In the genomic region with DNA sequence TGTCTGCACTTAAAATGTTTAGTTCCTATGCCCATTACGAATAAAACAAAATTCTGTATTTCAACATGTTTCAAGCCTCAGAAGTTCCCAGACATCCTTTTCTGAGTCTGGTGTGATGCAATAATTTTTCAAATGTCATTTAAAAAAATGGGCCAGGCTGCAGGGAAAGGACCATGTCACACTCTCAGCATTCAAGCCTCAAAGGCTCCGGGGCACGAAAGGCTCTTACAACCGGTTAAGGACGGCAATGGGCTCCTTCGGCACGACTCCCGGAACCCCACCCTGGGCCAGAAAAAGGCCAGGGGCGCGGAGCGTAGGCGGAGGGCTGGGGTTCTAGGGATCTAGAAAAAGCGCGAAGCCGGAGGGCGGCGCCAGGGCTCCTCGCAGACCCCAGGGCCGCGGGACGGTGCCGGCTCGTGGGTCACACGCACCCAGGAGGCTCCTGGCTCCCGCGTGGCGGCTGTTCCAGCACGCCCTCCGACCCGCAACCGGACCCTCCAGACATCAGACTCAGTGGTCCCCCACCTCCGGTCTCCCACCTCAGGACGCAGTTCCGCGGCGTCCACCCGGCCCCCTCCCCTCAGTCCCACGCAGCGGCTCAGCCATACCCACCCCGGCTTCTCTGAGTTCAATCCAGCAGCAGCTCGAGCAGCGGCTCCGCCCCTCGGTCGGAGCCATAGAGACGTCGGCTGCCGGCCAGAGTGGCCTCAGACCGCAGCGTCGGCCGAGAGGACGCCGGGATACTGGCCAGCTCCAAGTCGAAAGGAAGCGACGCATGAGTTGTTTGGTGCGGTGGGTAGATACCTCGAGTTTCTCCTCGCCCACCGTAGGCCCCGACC, we compare ENCODE assay signal across 1 cellular context.
TF ChIP-seq lines count a peak whose summit lies in the region.

A gene with protein sequence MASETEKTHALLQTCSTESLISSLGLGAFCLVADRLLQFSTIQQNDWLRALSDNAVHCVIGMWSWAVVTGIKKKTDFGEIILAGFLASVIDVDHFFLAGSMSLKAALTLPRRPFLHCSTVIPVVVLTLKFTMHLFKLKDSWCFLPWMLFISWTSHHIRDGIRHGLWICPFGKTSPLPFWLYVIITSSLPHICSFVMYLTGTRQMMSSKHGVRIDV (minus strand): TSS at position 656 of the 839 bp plus-strand sequence. CDS start 29,896 bp downstream, outside the sequence.

TF ChIP-seq in Ishikawa, 13 proteins besides CTCF, POLR2A, EP300 and RAD21 (continued from another document):
- TF ChIP-seq TAF1 (IDR thresholded peaks at IDR 0.05; ENCODE audit: low read depth) = peak; percentile 95
- TF ChIP-seq NFIC (IDR thresholded peaks at IDR 0.05) = no peak; the same call in none of the 2 replicates
